ENCODE assay signal across 8 cellular contexts in genomic region chr12:4648099-4648498, GRCh38. TPM values are rescaled to one million over a fixed set of nuclear protein-coding genes. Genes with fewer than 3 reads are reported as not detected.
DNase-seq lines count a peak whose midpoint lies in the region; ATAC-seq and TF ChIP-seq lines count a peak whose summit lies in the region.

No MANE protein-coding gene starts in this region.

- ATAC-seq in GM18909 (IDR thresholded peaks at IDR 0.05; ENCODE audit: poor library complexity, unreplicated experiment) (peak; percentile 24), body of pancreas (peak; percentile 7), upper lobe of left lung (ENCODE audit: low FRiP score in 2 of 2) (peak in 1 of 2 donors; percentile 43), GM18520 (IDR thresholded peaks at IDR 0.05; ENCODE audit: unreplicated experiment) (no peak)

- TF ChIP-seq EP300 in upper lobe of left lung (IDR thresholded peaks at IDR 0.05) = no peak

- H3K27ac ChIP-seq in HUES48 (ENCODE audit: low read depth, low read length) = peak overlapping the region; percentile 92
- peak overlapping the region; percentile 76 to 90 (median 88) for H3K27ac ChIP-seq in body of pancreas
- H3K27ac ChIP-seq in upper lobe of left lung = peak overlapping the region; percentile 86 to 93 (median 89)

- H3K36me3 ChIP-seq in HUES48 (ENCODE audit: control insufficient read depth, insufficient read depth, low read length) = no peaks in the 10 kb centered on the region
- no peaks in the 10 kb centered on the region for H3K36me3 ChIP-seq in body of pancreas (replicated peaks in 1 of 2; ENCODE audit: insufficient read depth in 1 of 2, low read depth in 2 of 2)
- H3K36me3 ChIP-seq in upper lobe of left lung = no peaks in the 10 kb centered on the region

- intact Hi-C loops in body of pancreas (cut with DNase I) (no loop called here), lower leg skin (cut with DNase I; ENCODE audit: low total_unique reads) (no loop called here)

- H3K27me3 ChIP-seq in HUES48 (ENCODE audit: control insufficient read depth, insufficient read depth, low read length) = no peaks in the 10 kb centered on the region
- H3K27me3 ChIP-seq in body of pancreas = no peaks in the 10 kb centered on the region
- no peaks in the 10 kb centered on the region for H3K27me3 ChIP-seq in upper lobe of left lung

- TF ChIP-seq CTCF in body of pancreas (IDR thresholded peaks at IDR 0.05) = no peak
- no peak for TF ChIP-seq CTCF in lower leg skin (IDR thresholded peaks at IDR 0.05)
- no peak for TF ChIP-seq CTCF in upper lobe of left lung (IDR thresholded peaks at IDR 0.05)

- no peaks in the 10 kb centered on the region for H3K9me3 ChIP-seq in HUES48 (ENCODE audit: control insufficient read depth, insufficient read depth, low read length)
- no peaks in the 10 kb centered on the region for H3K9me3 ChIP-seq in body of pancreas
- H3K9me3 ChIP-seq in upper lobe of left lung = no peaks in the 10 kb centered on the region

- H3K4me1 ChIP-seq in HUES48 (ENCODE audit: control insufficient read depth, insufficient read depth, low read length) (peaks cover 8% of the 10 kb centered on the region), body of pancreas (peaks cover 25% of the 10 kb centered on the region), upper lobe of left lung (peaks cover 15 to 36% (median 23%) of the 10 kb centered on the region in 4 donors)

- H3K4me3 ChIP-seq in HUES48 (ENCODE audit: low read depth, low read length) = peak overlapping the region; percentile 98
- H3K4me3 ChIP-seq in body of pancreas = peak overlapping the region; percentile 29 to 61
- peak overlapping the region; percentile 61 for H3K4me3 ChIP-seq in lower leg skin (ENCODE audit: low read depth, poor library complexity, severe bottlenecking)
- peak overlapping the region; percentile 50 to 89 (median 62) for H3K4me3 ChIP-seq in upper lobe of left lung

- 18 to 23% methylated on average over 4 of the region's 4 CpGs for WGBS in body of pancreas, 2 donors
- WGBS in lower leg skin, 2 donors = 29 to 35% methylated on average over 4 of the region's 4 CpGs
- 24 to 33% methylated on average over 4 of the region's 4 CpGs for WGBS in upper lobe of left lung, 2 donors

- H3K9ac ChIP-seq in HUES48 (ENCODE audit: low read depth, low read length) = peak overlapping the region; percentile 88

- TF ChIP-seq POLR2A in body of pancreas (IDR thresholded peaks at IDR 0.05) = no peak
- no peak for TF ChIP-seq POLR2A in lower leg skin (IDR thresholded peaks at IDR 0.05)
- TF ChIP-seq POLR2A in upper lobe of left lung (IDR thresholded peaks at IDR 0.05) = no peak

- DNase-seq in body of pancreas (peak in 1 of 4 donors; percentile 10), lower leg skin (ENCODE audit: low spot score in 2 of 2) (no peak), upper lobe of left lung (no peak), activated gamma-delta T cell treated with Interleukin-2 at 50 U/mL for 16 hours (no peak), DMS79 (lab: John Stamatoyannopoulos, UW) (no peak)

RNA-seq across cellular contexts. Expression of gene AKAP3, which starts 0.8 kb away (rescaled TPM):
- total RNA-seq in body of pancreas = 1 to 10 TPM; 3.4 to 8.2 TPM
- total RNA-seq in lower leg skin = 1 to 10 TPM in 2 of 4 donors, under 1 TPM in 2; 0.61 to 1.4 (median 1.0) TPM
- total RNA-seq in upper lobe of left lung = 1 to 10 TPM in 4 of 6 donors, under 1 TPM in 1, not detected in 1; 0.57 to 5.2 (median 1.8) TPM

RNA-seq across cellular contexts. Expression of gene NDUFA9, which starts 0.8 kb away (rescaled TPM):
- 10 to 100 TPM; 12.5 to 16.9 TPM for total RNA-seq in body of pancreas
- 10 to 100 TPM; 22.9 to 61.8 (median 39.4) TPM for total RNA-seq in lower leg skin
- 10 to 100 TPM in 5 of 6 donors, 1 to 10 TPM in 1; 9.4 to 74.3 (median 32.4) TPM for total RNA-seq in upper lobe of left lung

Comparison
In these comparisons a context has a peak if more than half of its experiments do, and no peak if none do; other contexts are left out.
1. H3K4me3 ChIP-seq: peak in every context shown above with its lines; median percentile 98 in HUES48; 62 in upper lobe of left lung; 61 in lower leg skin; 45 in body of pancreas.